In the genomic region with DNA sequence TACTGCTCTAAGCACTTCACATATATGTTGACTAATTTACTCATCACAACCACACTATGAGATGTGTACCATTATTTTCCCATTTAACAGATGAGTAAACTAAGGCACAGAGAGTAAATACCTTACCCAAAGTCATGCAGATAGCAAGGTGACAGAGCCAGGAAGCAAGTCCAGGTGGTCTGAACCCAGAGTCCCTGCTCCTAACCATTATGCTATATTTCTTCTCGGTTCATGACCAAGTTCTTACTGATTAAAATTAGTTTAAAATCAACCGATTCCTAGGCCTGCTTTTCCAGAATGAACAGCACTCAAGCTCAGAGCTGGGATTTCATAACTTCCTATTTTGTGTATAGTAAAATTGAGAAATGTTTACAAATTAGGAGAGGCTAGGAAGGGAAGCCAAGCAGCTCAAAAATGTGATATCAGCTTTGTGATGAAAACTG, we compare ENCODE assay signal across 16 cellular contexts.
A peak's percentile ranks its signal among the peaks of the same experiment; 100 is the strongest.
DNase-seq lines count a peak whose midpoint lies in the region; ATAC-seq, FAIRE-seq and TF ChIP-seq lines count a peak whose summit lies in the region.
"Had no signal": no experiment of that assay in that cellular context is flagged by ENCODE, and none has a peak within 500 bp of the region (broad histone marks: within the 10 kb centered on the region; RNA-seq: fewer than 3 reads in every experiment).

No MANE protein-coding gene starts in this region.

- CTCF ChIA-PET in K562 (lab: Yijun Ruan, JAX; ENCODE audit: low intra/inter-chr PET ratio) = no interaction called here

- in situ Hi-C loops in K562 (cut with MboI) = no loop called here

- H3K27ac ChIP-seq in K562 (ENCODE audit: extremely low read depth, low read depth, low read length) (no peak overlapping the region), gastroesophageal sphincter (peak overlapping the region; percentile 16 to 72 (median 38)), prostate gland (peak overlapping the region; percentile 25 to 61)
- H3K27ac ChIP-seq: PC-9, WERI-Rb-1 had no signal

- 91% methylated on average over 2 of the region's 2 CpGs for WGBS in K562 (ENCODE audit: insufficient coverage, low coverage, missing lambda C conversion rate)
- 55 to 83% methylated on average over 2 of the region's 2 CpGs for WGBS in gastroesophageal sphincter (ENCODE audit: low coverage in 1 of 2), 2 donors
- WGBS in prostate gland = 76% methylated on average over 2 of the region's 2 CpGs

- no peak overlapping the region for H3K9ac ChIP-seq in K562 (ENCODE audit: insufficient read depth in 1 of 2, low read depth in 2 of 2, low read length in 2 of 2)

- no peaks in the 10 kb centered on the region; a peak in 1 of 5 replicates for H3K27me3 ChIP-seq in K562 (ENCODE audit: control insufficient read depth in 2 of 2, insufficient read depth in 2 of 2, low read length in 2 of 2)
- H3K27me3 ChIP-seq in gastroesophageal sphincter = no peaks in the 10 kb centered on the region
- no peaks in the 10 kb centered on the region for H3K27me3 ChIP-seq in prostate gland (replicated peaks; ENCODE audit: insufficient read depth)

- no peak for TF ChIP-seq RAD21 in K562 (CRISPR knock-in tag; conservative IDR thresholded peaks at IDR 0.05 in 1 of 2, IDR thresholded peaks at IDR 0.05 in 1 of 2)

- TF ChIP-seq CTCF in AG10803 (conservative IDR thresholded peaks at IDR 0.05; ENCODE audit: low read length) (no peak), K562 (IDR thresholded peaks at IDR 0.05 in 2 of 3, conservative IDR thresholded peaks at IDR 0.05 in 1 of 3; ENCODE audit: insufficient read depth in 2 of 3, low read depth in 1 of 3, low read length in 3 of 3) (no peak), gastroesophageal sphincter (IDR thresholded peaks at IDR 0.05) (no peak), prostate gland (IDR thresholded peaks at IDR 0.05) (no peak)

- no peaks in the 10 kb centered on the region for H3K9me3 Mint-ChIP-seq in activated T-cell treated with anti-CD3 and anti-CD28 coated beads, Interleukin-2, amount 50 U/mL, for 72 hours
- H3K9me3 Mint-ChIP-seq: stimulated activated naive B cell treated with anti-CD40 and anti-IgM and Interleukin-4, amounts not matched to agents 10 μg/mL and 1 μg/mL and 100 μg/mL, for 72 hours had no signal

- peak; percentile 5 for DNase-seq in AG10803 (ENCODE audit: low read depth)
- no peak for DNase-seq in K562 (ENCODE audit: extremely low read depth in 1 of 4, low spot score in 3 of 4)
- no peak for DNase-seq in prostate gland (ENCODE audit: low spot score)
- DNase-seq in activated gamma-delta T cell (lab: John Stamatoyannopoulos, UW) = no peak
- DNase-seq in SW 1271 (lab: John Stamatoyannopoulos, UW) = no peak
- no peak for DNase-seq in activated T-cell treated with anti-CD3 and anti-CD28 coated beads, Interleukin-2, amount 50 U/mL, for 72 hours
- DNase-seq: activated gamma-delta T cell treated with Interleukin-2 at 50 U/mL for 16 hours; foreskin melanocyte; GOT3; NCI-H526 treated with DMSO at 0.1 percent for 48 hours; stimulated activated naive B cell treated with anti-CD40 and anti-IgM and Interleukin-4, amounts not matched to agents 10 μg/mL and 1 μg/mL and 100 μg/mL, for 72 hours; WERI-Rb-1 had no signal

- no peaks in the 10 kb centered on the region for H3K4me1 Mint-ChIP-seq in activated T-cell treated with anti-CD3 and anti-CD28 coated beads, Interleukin-2, amount 50 U/mL, for 72 hours (ENCODE audit: low read depth)
- H3K4me1 Mint-ChIP-seq: stimulated activated naive B cell treated with anti-CD40 and anti-IgM and Interleukin-4, amounts not matched to agents 10 μg/mL and 1 μg/mL and 100 μg/mL, for 72 hours had no signal

- POLR2A ChIA-PET in K562 (lab: Yijun Ruan, JAX) = interaction anchor here (0.6 kb wide), 1 partner anchor 25 kb away, joined by 3 read pairs; no protein-coding TSS in a partner anchor

- H3K9me1 ChIP-seq in K562 (ENCODE audit: control insufficient read depth, insufficient read depth, low read length) = no peaks in the 10 kb centered on the region

- H3K9me3 ChIP-seq in K562 (replicated peaks; ENCODE audit: control insufficient read depth, insufficient read depth, low read depth, low read length) = no peaks in the 10 kb centered on the region
- H3K9me3 ChIP-seq in gastroesophageal sphincter = no peaks in the 10 kb centered on the region
- no peaks in the 10 kb centered on the region for H3K9me3 ChIP-seq in prostate gland

- ATAC-seq in K562 = no peak
- peak; percentile 71 for ATAC-seq in gastroesophageal sphincter
- ATAC-seq in GM18861 (IDR thresholded peaks at IDR 0.05; ENCODE audit: unreplicated experiment) = no peak
- no peak for ATAC-seq in activated T-cell treated with anti-CD3 and anti-CD28 coated beads, Interleukin-2, amount 50 U/mL, for 72 hours (replicated peaks in 1 of 2)
- ATAC-seq: stimulated activated naive B cell treated with anti-CD40 and anti-IgM and Interleukin-4, amounts not matched to agents 10 μg/mL and 1 μg/mL and 100 μg/mL, for 72 hours had no signal

- H3K36me3 Mint-ChIP-seq in activated T-cell treated with anti-CD3 and anti-CD28 coated beads, Interleukin-2, amount 50 U/mL, for 72 hours (ENCODE audit: insufficient read depth in 2 of 2) = peaks cover 0 to 2% of the 10 kb centered on the region in 2 donors
- H3K36me3 Mint-ChIP-seq: stimulated activated naive B cell treated with anti-CD40 and anti-IgM and Interleukin-4, amounts not matched to agents 10 μg/mL and 1 μg/mL and 100 μg/mL, for 72 hours had no signal

- intact Hi-C loops in K562 (cut with micrococcal nuclease) = no loop called here
- intact Hi-C loops in prostate gland (cut with DNase I) = no loop called here

- no peak overlapping the region for H2AFZ ChIP-seq in K562 (ENCODE audit: low read depth, low read length)
- H2AFZ ChIP-seq: PC-9 had no signal

- H3K4me3 Mint-ChIP-seq in activated T-cell treated with anti-CD3 and anti-CD28 coated beads, Interleukin-2, amount 50 U/mL, for 72 hours = no peak overlapping the region
- H3K4me3 Mint-ChIP-seq: stimulated activated naive B cell treated with anti-CD40 and anti-IgM and Interleukin-4, amounts not matched to agents 10 μg/mL and 1 μg/mL and 100 μg/mL, for 72 hours had no signal

- no peak for FAIRE-seq in K562 (lab: Jason Lieb, UNC)
- FAIRE-seq: islet of Langerhans had no signal

- no peak overlapping the region for H3K27ac Mint-ChIP-seq in activated T-cell treated with anti-CD3 and anti-CD28 coated beads, Interleukin-2, amount 50 U/mL, for 72 hours
- H3K27ac Mint-ChIP-seq: stimulated activated naive B cell treated with anti-CD40 and anti-IgM and Interleukin-4, amounts not matched to agents 10 μg/mL and 1 μg/mL and 100 μg/mL, for 72 hours had no signal

- no peaks in the 10 kb centered on the region for H3K79me2 ChIP-seq in K562 (ENCODE audit: control insufficient read depth, insufficient read depth, low read length)

- TF ChIP-seq POLR2A in K562 (conservative IDR thresholded peaks at IDR 0.05) (no peak), gastroesophageal sphincter (IDR thresholded peaks at IDR 0.05) (no peak), prostate gland (IDR thresholded peaks at IDR 0.05) (no peak)

- H3K4me3 ChIP-seq in AG10803 (ENCODE audit: low read length) = no peak overlapping the region
- H3K4me3 ChIP-seq in K562 = no peak overlapping the region
- no peak overlapping the region for H3K4me3 ChIP-seq in gastroesophageal sphincter
- H3K4me3 ChIP-seq in prostate gland = no peak overlapping the region
- H3K4me3 ChIP-seq: PC-9 had no signal

- no TSS peak for BruUV-seq in K562 (replicated peaks; lab: Mats Ljungman, UMichigan)

- no peaks in the 10 kb centered on the region for H3K36me3 ChIP-seq in K562 (ENCODE audit: control insufficient read depth, insufficient read depth, low read length)
- no peaks in the 10 kb centered on the region for H3K36me3 ChIP-seq in gastroesophageal sphincter
- no peaks in the 10 kb centered on the region for H3K36me3 ChIP-seq in prostate gland
- H3K36me3 ChIP-seq: WERI-Rb-1 had no signal

- H4K20me1 ChIP-seq in K562 (replicated peaks; ENCODE audit: control insufficient read depth, insufficient read depth, low read length) = no peaks in the 10 kb centered on the region

- peaks cover 16% of the 10 kb centered on the region for H3K27me3 Mint-ChIP-seq in activated T-cell treated with anti-CD3 and anti-CD28 coated beads, Interleukin-2, amount 50 U/mL, for 72 hours (ENCODE audit: low read depth)

- H3K4me1 ChIP-seq in K562 (replicated peaks in 1 of 2; ENCODE audit: control insufficient read depth in 2 of 2, insufficient read depth in 2 of 2, low read length in 2 of 2) (peaks cover 0 to 14% of the 10 kb centered on the region in 2 experiments; a peak in 2 of 5 replicates), gastroesophageal sphincter (peaks cover 0 to 13% (median 0%) of the 10 kb centered on the region in 3 donors), prostate gland (replicated peaks) (no peaks in the 10 kb centered on the region)

- no peak overlapping the region for H3K4me2 ChIP-seq in K562 (ENCODE audit: insufficient read depth, low read length)
- H3K4me2 ChIP-seq: PC-9 had no signal

- no peak for TF ChIP-seq EP300 in K562 (IDR thresholded peaks at IDR 0.05; ENCODE audit: low read length)
- no peak for TF ChIP-seq EP300 in gastroesophageal sphincter (IDR thresholded peaks at IDR 0.05)

TF ChIP-seq in K562, 482 proteins besides CTCF, POLR2A, EP300 and RAD21:
- TF ChIP-seq RBM25 (IDR thresholded peaks at IDR 0.05; ENCODE audit: low read depth, low read length, severe bottlenecking) = peak; percentile 90
- no peak for TF ChIP-seq TCFL5 (CRISPR knock-in tag; conservative IDR thresholded peaks at IDR 0.05)
- TF ChIP-seq ZNF280B (CRISPR knock-in tag; IDR thresholded peaks at IDR 0.05) = no peak
- no peak for TF ChIP-seq YBX1 (IDR thresholded peaks at IDR 0.05)
- TF ChIP-seq PHF20 (IDR thresholded peaks at IDR 0.05; ENCODE audit: partially characterized antibody) = peak; percentile 24
- peak; percentile 46; the same call in 1 of the 2 replicates for TF ChIP-seq ADNP (tag; IDR thresholded peaks at IDR 0.05)
- peak; percentile 86 for TF ChIP-seq BCOR (IDR thresholded peaks at IDR 0.05)
- peak; percentile 41 to 50; a peak in 3 of 4 replicates for TF ChIP-seq KDM1A (IDR thresholded peaks at IDR 0.05)
- TF ChIP-seq NFE2L1 (tag; IDR thresholded peaks at IDR 0.05; ENCODE audit: borderline replicate concordance, low read depth) = no peak
